ENCODE assay signal across 20 cellular contexts in genomic region chr4:109655396-109655795, GRCh38. TPM values are rescaled to one million over a fixed set of nuclear protein-coding genes. Genes with fewer than 3 reads are reported as not detected.
DNase-seq lines count a peak whose midpoint lies in the region; ATAC-seq and TF ChIP-seq lines count a peak whose summit lies in the region.
"Had no signal": no experiment of that assay in that cellular context is flagged by ENCODE, and none has a peak within 500 bp of the region (broad histone marks: within the 10 kb centered on the region; RNA-seq: fewer than 3 reads in every experiment).

No MANE protein-coding gene starts in this region.

- TF ChIP-seq CTCF in epithelial cell of proximal tubule (conservative IDR thresholded peaks at IDR 0.05; ENCODE audit: low read depth, low read length) (no peak), foreskin keratinocyte (conservative IDR thresholded peaks at IDR 0.05) (no peak)

- no peak overlapping the region for H3K27ac ChIP-seq in foreskin keratinocyte
- H3K27ac ChIP-seq: Peyer's patch, SJSA1 had no signal

- no peaks in the 10 kb centered on the region for H3K27me3 ChIP-seq in foreskin keratinocyte
- H3K27me3 ChIP-seq: Peyer's patch, SJSA1 had no signal

- no peaks in the 10 kb centered on the region for H3K4me1 ChIP-seq in foreskin keratinocyte
- H3K4me1 ChIP-seq: Peyer's patch, SJSA1 had no signal

- H3K9me3 Mint-ChIP-seq in activated T-cell treated with anti-CD3 and anti-CD28 coated beads, Interleukin-2, amount 50 U/mL, for 24 hours = peaks cover 8% of the 10 kb centered on the region
- peaks cover 7% of the 10 kb centered on the region for H3K9me3 Mint-ChIP-seq in activated T-cell treated with anti-CD3 and anti-CD28 coated beads, Interleukin-2, amount 50 U/mL, for 4 hours
- H3K9me3 Mint-ChIP-seq in activated naive CD8-positive, alpha-beta T cell (ENCODE audit: low read depth) = peaks cover 9% of the 10 kb centered on the region
- H3K9me3 Mint-ChIP-seq in stimulated activated naive CD8-positive, alpha-beta T cell treated with anti-CD3 and anti-CD28 coated beads, Interleukin-15, amount 100 ng/mL, for 72 hours = peaks cover 0 to 11% of the 10 kb centered on the region in 2 donors

- H3K4me3 ChIP-seq in epithelial cell of proximal tubule (ENCODE audit: low read depth, low read length) = no peak overlapping the region
- H3K4me3 ChIP-seq: Peyer's patch, SJSA1 had no signal

- no peak for DNase-seq in activated T-cell treated with anti-CD3 and anti-CD28 coated beads, Interleukin-2, amount 50 U/mL, for 24 hours
- DNase-seq in activated T-cell treated with anti-CD3 and anti-CD28 coated beads, Interleukin-2, amount 50 U/mL, for 4 hours = no peak
- DNase-seq in epithelial cell of proximal tubule (ENCODE audit: low read depth) (peak; percentile 7), foreskin keratinocyte (no peak), inferior parietal cortex (ENCODE audit: extremely low spot score) (no peak)
- no peak for DNase-seq in stimulated activated naive CD8-positive, alpha-beta T cell treated with anti-CD3 and anti-CD28 coated beads, Interleukin-15, amount 100 ng/mL, for 72 hours
- DNase-seq: AML-193, C1 segment of cervical spinal cord, COR-L47, DMS79, Kasumi-1, NCI-H1694, NCI-H2081, NCI-H2171 treated with DMSO at 0.1 percent for 48 hours, NCI-H526, Peyer's patch had no signal

- no peak overlapping the region for H3K4me3 Mint-ChIP-seq in activated T-cell treated with anti-CD3 and anti-CD28 coated beads, Interleukin-2, amount 50 U/mL, for 24 hours
- no peak overlapping the region for H3K4me3 Mint-ChIP-seq in activated T-cell treated with anti-CD3 and anti-CD28 coated beads, Interleukin-2, amount 50 U/mL, for 4 hours
- no peak overlapping the region for H3K4me3 Mint-ChIP-seq in activated naive CD8-positive, alpha-beta T cell
- H3K4me3 Mint-ChIP-seq in stimulated activated naive CD8-positive, alpha-beta T cell treated with anti-CD3 and anti-CD28 coated beads, Interleukin-15, amount 100 ng/mL, for 72 hours = no peak overlapping the region

- peaks cover 56% of the 10 kb centered on the region for H3K4me1 Mint-ChIP-seq in activated T-cell treated with anti-CD3 and anti-CD28 coated beads, Interleukin-2, amount 50 U/mL, for 24 hours (ENCODE audit: low read depth)
- peaks cover 39% of the 10 kb centered on the region for H3K4me1 Mint-ChIP-seq in activated T-cell treated with anti-CD3 and anti-CD28 coated beads, Interleukin-2, amount 50 U/mL, for 4 hours (ENCODE audit: low read depth)
- H3K4me1 Mint-ChIP-seq in activated naive CD8-positive, alpha-beta T cell (ENCODE audit: low read depth) = peaks cover 67% of the 10 kb centered on the region
- peaks cover 34% of the 10 kb centered on the region for H3K4me1 Mint-ChIP-seq in stimulated activated naive CD8-positive, alpha-beta T cell treated with anti-CD3 and anti-CD28 coated beads, Interleukin-15, amount 100 ng/mL, for 72 hours

- H3K27ac Mint-ChIP-seq in activated T-cell treated with anti-CD3 and anti-CD28 coated beads, Interleukin-2, amount 50 U/mL, for 24 hours = peak overlapping the region; percentile 55
- peak overlapping the region; percentile 72 for H3K27ac Mint-ChIP-seq in activated naive CD8-positive, alpha-beta T cell
- H3K27ac Mint-ChIP-seq in stimulated activated naive CD8-positive, alpha-beta T cell treated with anti-CD3 and anti-CD28 coated beads, Interleukin-15, amount 100 ng/mL, for 72 hours = peak overlapping the region; percentile 13 to 63

- H3K27me3 Mint-ChIP-seq in activated T-cell treated with anti-CD3 and anti-CD28 coated beads, Interleukin-2, amount 50 U/mL, for 24 hours = no peaks in the 10 kb centered on the region
- H3K27me3 Mint-ChIP-seq in activated T-cell treated with anti-CD3 and anti-CD28 coated beads, Interleukin-2, amount 50 U/mL, for 4 hours (ENCODE audit: low read depth) = no peaks in the 10 kb centered on the region
- no peaks in the 10 kb centered on the region for H3K27me3 Mint-ChIP-seq in activated naive CD8-positive, alpha-beta T cell
- H3K27me3 Mint-ChIP-seq in stimulated activated naive CD8-positive, alpha-beta T cell treated with anti-CD3 and anti-CD28 coated beads, Interleukin-15, amount 100 ng/mL, for 72 hours = no peaks in the 10 kb centered on the region

- H3K36me3 Mint-ChIP-seq in activated T-cell treated with anti-CD3 and anti-CD28 coated beads, Interleukin-2, amount 50 U/mL, for 24 hours (ENCODE audit: low read depth) = peaks cover 49% of the 10 kb centered on the region
- peaks cover 15% of the 10 kb centered on the region for H3K36me3 Mint-ChIP-seq in activated T-cell treated with anti-CD3 and anti-CD28 coated beads, Interleukin-2, amount 50 U/mL, for 4 hours (ENCODE audit: insufficient read depth)
- peaks cover 10% of the 10 kb centered on the region for H3K36me3 Mint-ChIP-seq in activated naive CD8-positive, alpha-beta T cell

- ATAC-seq in activated T-cell treated with anti-CD3 and anti-CD28 coated beads, Interleukin-2, amount 50 U/mL, for 4 hours = no peak
- peak; percentile 33 for ATAC-seq in stimulated activated naive CD8-positive, alpha-beta T cell treated with anti-CD3 and anti-CD28 coated beads, Interleukin-15, amount 100 ng/mL, for 72 hours
- no peak for ATAC-seq in foreskin keratinocyte
- ATAC-seq in GM21786 (IDR thresholded peaks at IDR 0.05; ENCODE audit: unreplicated experiment) = no peak
- ATAC-seq: Right ventricle myocardium inferior had no signal

RNA-seq across cellular contexts. Expression of gene CASP6, which starts 47.8 kb away (rescaled TPM):
- 10 to 100 TPM; 10.1 to 14.1 (median 11.4) TPM for total RNA-seq in activated T-cell treated with anti-CD3 and anti-CD28 coated beads, Interleukin-2, amount 50 U/mL, for 4 hours
- total RNA-seq in epithelial cell of proximal tubule (59.7 and 74.7 TPM in 2 replicates), foreskin keratinocyte (32.2 and 33.0 TPM in 2 replicates)
- polyA plus RNA-seq in foreskin keratinocyte = 31.6 and 33.1 TPM in 2 replicates
